Comparison of ENCODE assay signal across 1 cellular context in the genomic region with DNA sequence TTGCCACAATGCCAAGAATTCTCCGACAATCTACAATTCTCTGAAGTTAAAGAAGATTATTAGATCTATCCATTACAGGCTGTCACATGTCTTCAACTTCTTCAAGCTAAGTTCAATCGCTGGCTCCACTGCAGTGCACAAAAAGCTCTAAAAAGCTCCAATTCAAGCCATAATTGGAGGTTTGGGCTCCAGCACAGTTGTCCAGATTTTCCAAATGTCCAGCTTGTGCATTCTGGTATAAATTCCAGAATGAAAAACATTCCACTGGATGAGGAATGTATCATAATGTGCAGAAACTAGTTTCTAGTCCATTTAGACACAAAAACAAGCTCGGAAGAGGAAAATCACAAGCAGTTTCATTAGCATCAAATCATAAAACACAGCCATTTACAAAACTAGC.
TF ChIP-seq lines count a peak whose summit lies in the region.

No MANE protein-coding gene starts in this region.

TF ChIP-seq in IMR-90, 13 proteins besides CTCF, POLR2A, EP300 and RAD21 (continued from another document):
- TF ChIP-seq BHLHE40 (IDR thresholded peaks at IDR 0.05; ENCODE audit: low read depth, low read length) (no peak), RFX5 (IDR thresholded peaks at IDR 0.05; ENCODE audit: low read depth, low read length) (no peak), FOS (IDR thresholded peaks at IDR 0.05; ENCODE audit: low read depth, low read length) (no peak), CEBPB (IDR thresholded peaks at IDR 0.05; ENCODE audit: low read depth, low read length) (no peak), CHD1 (IDR thresholded peaks at IDR 0.05; ENCODE audit: low read depth, low read length) (no peak), SMC3 (IDR thresholded peaks at IDR 0.05; ENCODE audit: low read depth, low read length) (no peak)
- TF ChIP-seq, protein P1, sequence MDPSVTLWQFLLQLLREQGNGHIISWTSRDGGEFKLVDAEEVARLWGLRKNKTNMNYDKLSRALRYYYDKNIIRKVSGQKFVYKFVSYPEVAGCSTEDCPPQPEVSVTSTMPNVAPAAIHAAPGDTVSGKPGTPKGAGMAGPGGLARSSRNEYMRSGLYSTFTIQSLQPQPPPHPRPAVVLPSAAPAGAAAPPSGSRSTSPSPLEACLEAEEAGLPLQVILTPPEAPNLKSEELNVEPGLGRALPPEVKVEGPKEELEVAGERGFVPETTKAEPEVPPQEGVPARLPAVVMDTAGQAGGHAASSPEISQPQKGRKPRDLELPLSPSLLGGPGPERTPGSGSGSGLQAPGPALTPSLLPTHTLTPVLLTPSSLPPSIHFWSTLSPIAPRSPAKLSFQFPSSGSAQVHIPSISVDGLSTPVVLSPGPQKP (IDR thresholded peaks at IDR 0.05; ENCODE audit: borderline replicate concordance, low read depth, low read length), result no peak
